Comparison of ENCODE assay signal across 1 cellular context in the genomic region with DNA sequence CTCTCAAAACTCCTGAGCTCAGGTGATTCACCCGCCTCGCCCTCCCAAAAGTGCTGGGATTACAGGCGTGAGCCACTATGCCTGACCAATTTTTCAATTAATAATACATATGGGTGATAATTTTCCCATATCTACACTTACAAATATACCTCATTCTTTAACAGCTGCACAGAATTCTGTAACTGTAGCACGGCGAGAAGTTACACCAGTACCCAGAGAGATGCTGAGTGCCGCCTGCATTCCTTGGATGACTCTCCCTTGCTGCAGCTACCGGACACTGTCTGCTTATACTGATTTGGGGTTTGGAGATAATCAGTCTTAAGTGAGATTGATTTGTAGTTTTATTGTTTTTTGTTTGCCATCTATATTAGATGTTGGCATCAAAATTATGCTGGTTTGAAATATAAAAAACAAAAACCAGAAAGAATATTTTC.
TF ChIP-seq lines count a peak whose summit lies in the region.

No MANE protein-coding gene starts in this region.

TF ChIP-seq in HepG2, 621 proteins besides CTCF, POLR2A, EP300 and RAD21:
- TF ChIP-seq, protein P1, sequence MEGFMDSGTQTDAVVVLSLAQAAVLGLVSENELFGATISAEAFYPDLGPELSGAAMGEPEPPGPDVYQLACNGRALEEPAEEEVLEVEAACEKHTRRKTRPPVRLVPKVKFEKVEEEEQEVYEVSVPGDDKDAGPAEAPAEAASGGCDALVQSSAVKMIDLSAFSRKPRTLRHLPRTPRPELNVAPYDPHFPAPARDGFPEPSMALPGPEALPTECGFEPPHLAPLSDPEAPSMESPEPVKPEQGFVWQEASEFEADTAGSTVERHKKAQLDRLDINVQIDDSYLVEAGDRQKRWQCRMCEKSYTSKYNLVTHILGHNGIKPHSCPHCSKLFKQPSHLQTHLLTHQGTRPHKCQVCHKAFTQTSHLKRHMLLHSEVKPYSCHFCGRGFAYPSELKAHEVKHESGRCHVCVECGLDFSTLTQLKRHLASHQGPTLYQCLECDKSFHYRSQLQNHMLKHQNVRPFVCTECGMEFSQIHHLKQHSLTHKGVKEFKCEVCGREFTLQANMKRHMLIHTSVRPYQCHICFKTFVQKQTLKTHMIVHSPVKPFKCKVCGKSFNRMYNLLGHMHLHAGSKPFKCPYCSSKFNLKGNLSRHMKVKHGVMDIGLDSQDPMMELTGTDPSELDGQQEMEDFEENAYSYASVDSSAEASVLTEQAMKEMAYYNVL (CRISPR knock-in tag; IDR thresholded peaks at IDR 0.05; ENCODE audit: borderline replicate concordance), result no peak
- TF ChIP-seq, protein P2, sequence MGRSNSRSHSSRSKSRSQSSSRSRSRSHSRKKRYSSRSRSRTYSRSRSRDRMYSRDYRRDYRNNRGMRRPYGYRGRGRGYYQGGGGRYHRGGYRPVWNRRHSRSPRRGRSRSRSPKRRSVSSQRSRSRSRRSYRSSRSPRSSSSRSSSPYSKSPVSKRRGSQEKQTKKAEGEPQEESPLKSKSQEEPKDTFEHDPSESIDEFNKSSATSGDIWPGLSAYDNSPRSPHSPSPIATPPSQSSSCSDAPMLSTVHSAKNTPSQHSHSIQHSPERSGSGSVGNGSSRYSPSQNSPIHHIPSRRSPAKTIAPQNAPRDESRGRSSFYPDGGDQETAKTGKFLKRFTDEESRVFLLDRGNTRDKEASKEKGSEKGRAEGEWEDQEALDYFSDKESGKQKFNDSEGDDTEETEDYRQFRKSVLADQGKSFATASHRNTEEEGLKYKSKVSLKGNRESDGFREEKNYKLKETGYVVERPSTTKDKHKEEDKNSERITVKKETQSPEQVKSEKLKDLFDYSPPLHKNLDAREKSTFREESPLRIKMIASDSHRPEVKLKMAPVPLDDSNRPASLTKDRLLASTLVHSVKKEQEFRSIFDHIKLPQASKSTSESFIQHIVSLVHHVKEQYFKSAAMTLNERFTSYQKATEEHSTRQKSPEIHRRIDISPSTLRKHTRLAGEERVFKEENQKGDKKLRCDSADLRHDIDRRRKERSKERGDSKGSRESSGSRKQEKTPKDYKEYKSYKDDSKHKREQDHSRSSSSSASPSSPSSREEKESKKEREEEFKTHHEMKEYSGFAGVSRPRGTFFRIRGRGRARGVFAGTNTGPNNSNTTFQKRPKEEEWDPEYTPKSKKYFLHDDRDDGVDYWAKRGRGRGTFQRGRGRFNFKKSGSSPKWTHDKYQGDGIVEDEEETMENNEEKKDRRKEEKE (IDR thresholded peaks at IDR 0.05), result no peak
- TF ChIP-seq MEF2D (CRISPR knock-in tag; IDR thresholded peaks at IDR 0.05), result 0 out of 2 replicates have a peak, but pooled peaks have one; percentile 2
